Comparison of ENCODE assay signal across 8 cellular contexts in genomic region chr12:6959376-6960290, GRCh38. TPM values are rescaled to one million over a fixed set of nuclear protein-coding genes. Genes with fewer than 3 reads are reported as not detected.
A peak's percentile ranks its signal among the peaks of the same experiment; 100 is the strongest.
DNase-seq lines count a peak whose midpoint lies in the region; ATAC-seq and TF ChIP-seq lines count a peak whose summit lies in the region.

No MANE protein-coding gene starts in this region.

- CTCF ChIA-PET in WTC11 (lab: Charles Lee), result interaction anchor here (1.1 to 9.7 kb wide), 3 partner anchors 14 to 149 kb away, joined by 4 to 296 read pairs (median 35); partner anchors contain the start of genes C12orf57 and RNU7-1

- no peaks in the 10 kb centered on the region for H3K36me3 Mint-ChIP-seq in WTC11

- H3K27ac Mint-ChIP-seq in WTC11, result no peak overlapping the region

- no peak overlapping the region for H3K4me3 Mint-ChIP-seq in WTC11

- no peaks in the 10 kb centered on the region for H3K27me3 ChIP-seq in layer of hippocampus (ENCODE audit: control insufficient read depth, insufficient read depth, low read length)

- peaks cover 40% of the 10 kb centered on the region for H3K4me1 Mint-ChIP-seq in WTC11

- POLR2A ChIA-PET in WTC11 (lab: Charles Lee), result interaction anchor here (1.1 to 2.6 kb wide), 3 partner anchors 13 to 34 kb away, joined by 3 to 11 read pairs (median 8); partner anchors contain the start of genes C12orf57 and RNU7-1

- no peaks in the 10 kb centered on the region for H3K9me3 Mint-ChIP-seq in WTC11

- no peak overlapping the region for H3K4me3 ChIP-seq in foreskin fibroblast (ENCODE audit: low read depth in 1 of 2, low read length in 2 of 2)

- ATAC-seq in GM21367 (IDR thresholded peaks at IDR 0.05; ENCODE audit: unreplicated experiment) (peak; percentile 14), WTC11 (no peak)

- DNase-seq in AML-193 (lab: John Stamatoyannopoulos, UW) (peak; percentile 49 to 66), SIG-M5 treated with dmso at 0.1 percent for 504 hours (lab: John Stamatoyannopoulos, UW; ENCODE audit: unreplicated experiment) (peak; percentile 92), foreskin fibroblast (no peak), kidney glomerular epithelial cell (lab: John Stamatoyannopoulos, UW) (no peak), WTC11 (ENCODE audit: low spot score) (no peak)
- no peak for DNase-seq in effector CD4-positive, alpha-beta T cell

- TF ChIP-seq CTCF in foreskin fibroblast (IDR thresholded peaks at IDR 0.05; ENCODE audit: low read depth, low read length) (no peak), WTC11 (IDR thresholded peaks at IDR 0.05) (no peak)

- no peaks in the 10 kb centered on the region for H3K27me3 Mint-ChIP-seq in WTC11 (ENCODE audit: low read depth)

- H3K27ac ChIP-seq in layer of hippocampus (ENCODE audit: low read depth, low read length), result peak overlapping the region; percentile 13

TF ChIP-seq in WTC11, 78 proteins besides CTCF, POLR2A, EP300 and RAD21:
- TF ChIP-seq IRF2 (CRISPR knock-in tag; IDR thresholded peaks at IDR 0.05; ENCODE audit: borderline replicate concordance, low read depth), result no peak
- TF ChIP-seq CBFB (CRISPR knock-in tag; IDR thresholded peaks at IDR 0.05; ENCODE audit: low read depth), result no peak
- TF ChIP-seq NR2C2 (CRISPR knock-in tag; IDR thresholded peaks at IDR 0.05), result no peak
- TF ChIP-seq ZNF232 (CRISPR knock-in tag; IDR thresholded peaks at IDR 0.05), result no peak
- no peak for TF ChIP-seq ESRRA (CRISPR knock-in tag; IDR thresholded peaks at IDR 0.05; ENCODE audit: borderline replicate concordance)
TF ChIP-seq in WTC11: peak in this region for 0.

RNA-seq across cellular contexts. Expression of gene PTPN6, which starts 8.5 kb away (rescaled TPM):
- 27.1 to 34.7 TPM (median 34.5 TPM) in 3 replicates for total RNA-seq in WTC11 (2021)

RNA-seq across cellular contexts. Expression of gene PHB2, which starts 10.8 kb away (rescaled TPM):
- total RNA-seq in WTC11 (2021), result 350 to 397 TPM (median 352 TPM) in 3 replicates

RNA-seq across cellular contexts. Expression of gene EMG1, which starts 11.1 kb away (rescaled TPM):
- total RNA-seq in WTC11 (2021), result 59.3 to 78.6 TPM (median 59.8 TPM) in 3 replicates

RNA-seq across cellular contexts. Expression of gene C12orf57, which starts 15.8 kb away (rescaled TPM):
- total RNA-seq in WTC11 (2021), result 158 to 181 TPM (median 172 TPM) in 3 replicates

RNA-seq across cellular contexts. Expression of gene RNU7-1, which starts 16.0 kb away (rescaled TPM):
- not detected in 3 replicates for total RNA-seq in WTC11 (2021)

Comparison
In these comparisons a context has a peak if more than half of its experiments do, and no peak if none do; other contexts are left out.
1. DNase-seq: peak in AML-193 (2 of 2) and SIG-M5 treated with dmso at 0.1 percent for 504 hours (single experiment); none in effector CD4-positive, alpha-beta T cell (single experiment), foreskin fibroblast (0 of 2), kidney glomerular epithelial cell (single experiment) and WTC11 (single experiment).